Comparison of ENCODE assay signal across 8 cellular contexts in genomic region chr1:222815367-222815765, GRCh38. TPM values are rescaled to one million over a fixed set of nuclear protein-coding genes. Genes with fewer than 3 reads are reported as not detected.
DNase-seq lines count a peak whose midpoint lies in the region; TF ChIP-seq lines count a peak whose summit lies in the region.

No MANE protein-coding gene starts in this region.

- peak overlapping the region; percentile 83 for H3K27ac ChIP-seq in epithelial cell of prostate
- H3K27ac ChIP-seq in temporal lobe (ENCODE audit: low read depth, low read length) = peak overlapping the region; percentile 51

- peak overlapping the region; percentile 97 for H3K4me3 ChIP-seq in BE2C (ENCODE audit: low read depth, low read length)

- H3K27me3 ChIP-seq in BE2C = no peaks in the 10 kb centered on the region

- H3K4me3 Mint-ChIP-seq in activated CD4-positive, alpha-beta T cell treated with anti-CD3 and anti-CD28 coated beads, Interleukin-2, amount 10 ng/mL, durations not matched to agents 7 days and 5 days = peak overlapping the region; percentile 85
- peak overlapping the region; percentile 95 for H3K4me3 Mint-ChIP-seq in neural crest cell

- DNase-seq in BE2C (peak; percentile 61), HPDE6-E6E7 (ENCODE audit: extremely low spot score) (peak; percentile 40), epithelial cell of prostate (ENCODE audit: low read depth, low spot score) (no peak), neural crest cell (ENCODE audit: low read depth, low spot score) (no peak), NCI-H1092 treated with DMSO at 0.1 percent for 48 hours (lab: John Stamatoyannopoulos, UW) (no peak), HT-29 (ENCODE audit: low spot score) (no peak)
- DNase-seq in activated CD4-positive, alpha-beta T cell treated with anti-CD3 and anti-CD28 coated beads, Interleukin-2, amount 10 ng/mL, durations not matched to agents 7 days and 5 days = peak; percentile 55

- H3K27me3 Mint-ChIP-seq in activated CD4-positive, alpha-beta T cell treated with anti-CD3 and anti-CD28 coated beads, Interleukin-2, amount 10 ng/mL, durations not matched to agents 7 days and 5 days = peaks cover 14% of the 10 kb centered on the region
- no peaks in the 10 kb centered on the region for H3K27me3 Mint-ChIP-seq in neural crest cell (ENCODE audit: low read depth)

- CTCF ChIA-PET in activated CD4-positive, alpha-beta T cell treated with anti-CD3 and anti-CD28 coated beads, Interleukin-2, amount 10 ng/mL, durations not matched to agents 7 days and 5 days (lab: Charles Lee) = no interaction called here

- H3K4me1 ChIP-seq in BE2C = no peaks in the 10 kb centered on the region

- TF ChIP-seq CTCF in BE2C (IDR thresholded peaks at IDR 0.05; ENCODE audit: low read depth, low read length) = no peak
- no peak for TF ChIP-seq CTCF in neural crest cell (conservative IDR thresholded peaks at IDR 0.05)

- H3K36me3 Mint-ChIP-seq in activated CD4-positive, alpha-beta T cell treated with anti-CD3 and anti-CD28 coated beads, Interleukin-2, amount 10 ng/mL, durations not matched to agents 7 days and 5 days (ENCODE audit: low read depth) = peaks cover 3% of the 10 kb centered on the region
- H3K36me3 Mint-ChIP-seq in neural crest cell (ENCODE audit: low read depth) = no peaks in the 10 kb centered on the region

- no peaks in the 10 kb centered on the region for H3K36me3 ChIP-seq in BE2C

- H3K4me1 Mint-ChIP-seq in activated CD4-positive, alpha-beta T cell treated with anti-CD3 and anti-CD28 coated beads, Interleukin-2, amount 10 ng/mL, durations not matched to agents 7 days and 5 days = peaks cover 22% of the 10 kb centered on the region
- peaks cover 29% of the 10 kb centered on the region for H3K4me1 Mint-ChIP-seq in neural crest cell

- no peaks in the 10 kb centered on the region for H3K9me3 Mint-ChIP-seq in activated CD4-positive, alpha-beta T cell treated with anti-CD3 and anti-CD28 coated beads, Interleukin-2, amount 10 ng/mL, durations not matched to agents 7 days and 5 days
- no peaks in the 10 kb centered on the region for H3K9me3 Mint-ChIP-seq in neural crest cell

- POLR2A ChIA-PET in activated CD4-positive, alpha-beta T cell treated with anti-CD3 and anti-CD28 coated beads, Interleukin-2, amount 10 ng/mL, durations not matched to agents 7 days and 5 days (lab: Charles Lee) = no interaction called here

- H3K27ac Mint-ChIP-seq in activated CD4-positive, alpha-beta T cell treated with anti-CD3 and anti-CD28 coated beads, Interleukin-2, amount 10 ng/mL, durations not matched to agents 7 days and 5 days = peak overlapping the region; percentile 90
- H3K27ac Mint-ChIP-seq in neural crest cell (ENCODE audit: unreplicated experiment) = peak overlapping the region; percentile 77

- H3K9me3 ChIP-seq in BE2C = no peaks in the 10 kb centered on the region

RNA-seq across cellular contexts. Expression of gene DISP1, which starts 0.5 kb away (rescaled TPM):
- 3.7 TPM for polyA plus RNA-seq in BE2C (2012; ENCODE audit: insufficient read depth, insufficient read length, low read depth)
- total RNA-seq in activated CD4-positive, alpha-beta T cell treated with anti-CD3 and anti-CD28 coated beads, Interleukin-2, amount 10 ng/mL, durations not matched to agents 7 days and 5 days = 1 to 10 TPM; 2.3 to 2.9 TPM
- total RNA-seq in neural crest cell (11.8 and 13.6 TPM in 2 replicates), temporal lobe (7.1 TPM)
- 0.52 and 2.0 TPM in 2 replicates for total RNA-seq in HT-29 (2014; rRNA removed; shearing (Covaris generic))

Comparison
In these comparisons a context has a peak if more than half of its experiments do, and no peak if none do; other contexts are left out.
1. DNase-seq: peak in BE2C (single experiment), HPDE6-E6E7 (single experiment) and activated CD4-positive, alpha-beta T cell treated with anti-CD3 and anti-CD28 coated beads, Interleukin-2, amount 10 ng/mL, durations not matched to agents 7 days and 5 days (single experiment); none in epithelial cell of prostate (single experiment), neural crest cell (single experiment), NCI-H1092 treated with DMSO at 0.1 percent for 48 hours (single experiment) and HT-29 (single experiment).